In the genomic region with DNA sequence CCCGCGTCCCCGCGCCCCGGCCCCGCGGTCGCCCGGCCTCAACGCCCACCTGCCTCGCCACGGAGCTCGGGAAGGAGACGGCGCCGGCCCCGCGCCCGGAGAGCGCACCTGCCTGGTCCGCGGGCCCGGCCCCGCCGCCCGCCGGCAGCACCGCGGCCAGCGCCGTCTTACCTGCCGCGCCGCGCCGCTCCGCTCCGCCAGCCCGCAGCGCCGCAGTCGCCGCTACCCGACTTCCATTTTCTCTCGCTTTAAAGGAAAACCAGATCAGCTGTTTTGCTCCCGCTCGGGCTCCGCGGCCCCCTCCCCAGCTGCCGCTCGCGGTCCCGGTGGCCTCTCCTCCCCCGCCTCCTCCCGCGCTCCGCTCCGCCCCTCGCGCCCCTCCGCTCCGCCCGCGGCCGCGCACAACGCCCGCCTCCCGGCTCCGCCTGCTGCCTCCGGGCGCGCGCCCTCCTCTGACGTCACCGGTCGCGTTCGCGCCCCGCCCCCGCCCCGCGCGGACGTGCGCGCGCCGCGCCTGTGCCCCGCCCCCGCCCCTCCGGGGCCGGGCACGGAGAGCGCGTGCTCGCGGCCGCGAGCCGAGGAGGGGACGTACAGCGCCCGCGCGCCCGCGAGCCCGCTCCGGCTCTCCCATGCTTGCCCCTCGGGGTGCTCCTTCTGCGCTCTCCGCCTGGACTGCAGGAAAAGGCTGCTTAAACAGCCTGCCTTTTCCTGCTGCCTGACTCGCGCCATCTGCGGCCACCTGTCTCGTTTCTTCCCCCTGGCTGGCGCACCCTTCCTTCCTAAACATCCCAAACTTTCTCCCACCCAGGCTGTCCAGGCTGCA, we compare ENCODE assay signal across 8 cellular contexts. TPM values are rescaled to one million over a fixed set of nuclear protein-coding genes. Genes with fewer than 3 reads are reported as not detected.
A peak's percentile ranks its signal among the peaks of the same experiment; 100 is the strongest.
DNase-seq lines count a peak whose midpoint lies in the region; ATAC-seq and TF ChIP-seq lines count a peak whose summit lies in the region.

A gene (minus strand): TSS at position 338 of the 823 bp plus-strand sequence.

- DNase-seq in DMS153 treated with DMSO at 0.1 percent for 48 hours (lab: John Stamatoyannopoulos, UW; ENCODE audit: unreplicated experiment) (peak; percentile 33), RKO (ENCODE audit: low spot score) (peak; percentile 88), fibroblast of the aortic adventitia (ENCODE audit: low read depth) (peak; percentile 56)
- peak; percentile 82 for DNase-seq in activated T-helper 2 cell treated with anti-CD3 and anti-CD28 coated beads, Interferon-gamma antibody, Interleukin-2, Interleukin-4, amounts not matched to agents 10 μg/mL and 5 μg/mL and 100 μg/mL, durations not matched to agents 14 hours and 24 hours and 36 hours (ENCODE audit: low spot score)
- peak; percentile 76 to 92 (median 78) for DNase-seq in stimulated activated naive CD4-positive, alpha-beta T cell (lab: John Stamatoyannopoulos, UW)

- peak within 1 kb of the TSS; percentile 99 for H2AFZ ChIP-seq in KMS-11 (ENCODE audit: low read depth)

- no peaks in the 10 kb centered on the region for H3K36me3 Mint-ChIP-seq in activated T-helper 2 cell treated with anti-CD3 and anti-CD28 coated beads, Interferon-gamma antibody, Interleukin-2, Interleukin-4, amounts not matched to agents 10 μg/mL and 5 μg/mL and 100 μg/mL, durations not matched to agents 14 hours and 24 hours and 36 hours (ENCODE audit: low read depth)
- H3K36me3 Mint-ChIP-seq in nephron (ENCODE audit: low read depth), result no peaks in the 10 kb centered on the region

- no peaks in the 10 kb centered on the region for H3K79me2 ChIP-seq in KMS-11 (ENCODE audit: insufficient read depth, low read depth)

- H3K4me1 ChIP-seq in KMS-11 (ENCODE audit: low read depth, poor library complexity, severe bottlenecking), result peaks cover 4% of the 10 kb centered on the region

- H3K4me1 Mint-ChIP-seq in activated T-helper 2 cell treated with anti-CD3 and anti-CD28 coated beads, Interferon-gamma antibody, Interleukin-2, Interleukin-4, amounts not matched to agents 10 μg/mL and 5 μg/mL and 100 μg/mL, durations not matched to agents 14 hours and 24 hours and 36 hours (ENCODE audit: low read depth), result peaks cover 10% of the 10 kb centered on the region
- H3K4me1 Mint-ChIP-seq in nephron, result peaks cover 18% of the 10 kb centered on the region

- H3K27me3 ChIP-seq in KMS-11 (ENCODE audit: insufficient read depth, low read depth), result no peaks in the 10 kb centered on the region

- H3K4me2 ChIP-seq in KMS-11, result peak within 1 kb of the TSS; percentile 53; the same call in 1 of the 2 replicates

- H3K27ac Mint-ChIP-seq in activated T-helper 2 cell treated with anti-CD3 and anti-CD28 coated beads, Interferon-gamma antibody, Interleukin-2, Interleukin-4, amounts not matched to agents 10 μg/mL and 5 μg/mL and 100 μg/mL, durations not matched to agents 14 hours and 24 hours and 36 hours, result peak within 1 kb of the TSS; percentile 64
- peak within 1 kb of the TSS; percentile 40 to 88 (median 82) for H3K27ac Mint-ChIP-seq in nephron

- H4K20me1 ChIP-seq in KMS-11 (ENCODE audit: insufficient read depth), result no peaks in the 10 kb centered on the region

- TF ChIP-seq CTCF in KMS-11 (conservative IDR thresholded peaks at IDR 0.05; ENCODE audit: low read depth, low read length) (no peak), fibroblast of the aortic adventitia (IDR thresholded peaks at IDR 0.05; ENCODE audit: insufficient read depth, low read length) (peak; percentile 7), nephron (IDR thresholded peaks at IDR 0.05; ENCODE audit: unreplicated experiment in 3 of 3) (no peak)

- no peak within 1 kb of the TSS for H3K27ac ChIP-seq in KMS-11

- ATAC-seq in GM21737 (IDR thresholded peaks at IDR 0.05; ENCODE audit: unreplicated experiment), result peak; percentile 95

- H3K9ac ChIP-seq in KMS-11, result peak within 1 kb of the TSS; percentile 29; the same call in 1 of the 2 replicates

- H3K4me3 ChIP-seq in KMS-11 (IDR thresholded peaks at IDR 0.05; ENCODE audit: insufficient read depth, low read depth, low read length) (no peak within 1 kb of the TSS), fibroblast of the aortic adventitia (ENCODE audit: low read depth, low read length) (peak within 1 kb of the TSS; percentile 72)

- H3K27me3 Mint-ChIP-seq in activated T-helper 2 cell treated with anti-CD3 and anti-CD28 coated beads, Interferon-gamma antibody, Interleukin-2, Interleukin-4, amounts not matched to agents 10 μg/mL and 5 μg/mL and 100 μg/mL, durations not matched to agents 14 hours and 24 hours and 36 hours (ENCODE audit: low read depth), result peaks cover 39% of the 10 kb centered on the region
- H3K27me3 Mint-ChIP-seq in nephron (ENCODE audit: low read depth), result peaks cover 14% of the 10 kb centered on the region

- intact Hi-C loops in activated T-helper 2 cell treated with anti-CD3 and anti-CD28 coated beads, Interferon-gamma antibody, Interleukin-2, Interleukin-4, amounts not matched to agents 10 μg/mL and 5 μg/mL and 100 μg/mL, durations not matched to agents 14 hours and 24 hours and 36 hours (cut with micrococcal nuclease), result loop anchor here (5.0 kb wide), 1 partner anchor 218 kb away; no protein-coding TSS in a partner anchor

- no peaks in the 10 kb centered on the region for H3K36me3 ChIP-seq in KMS-11 (ENCODE audit: insufficient read depth)

- H3K4me3 Mint-ChIP-seq in activated T-helper 2 cell treated with anti-CD3 and anti-CD28 coated beads, Interferon-gamma antibody, Interleukin-2, Interleukin-4, amounts not matched to agents 10 μg/mL and 5 μg/mL and 100 μg/mL, durations not matched to agents 14 hours and 24 hours and 36 hours (ENCODE audit: low read depth), result peak within 1 kb of the TSS; percentile 84
- H3K4me3 Mint-ChIP-seq in nephron, result peak within 1 kb of the TSS; percentile 90 to 97 (median 94)

- no peaks in the 10 kb centered on the region for H3K9me3 Mint-ChIP-seq in activated T-helper 2 cell treated with anti-CD3 and anti-CD28 coated beads, Interferon-gamma antibody, Interleukin-2, Interleukin-4, amounts not matched to agents 10 μg/mL and 5 μg/mL and 100 μg/mL, durations not matched to agents 14 hours and 24 hours and 36 hours
- peaks cover 4% of the 10 kb centered on the region for H3K9me3 Mint-ChIP-seq in nephron

RNA-seq across cellular contexts. Expression of the gene that starts here (rescaled TPM):
- total RNA-seq in activated T-helper 2 cell treated with anti-CD3 and anti-CD28 coated beads, Interferon-gamma antibody, Interleukin-2, Interleukin-4, amounts not matched to agents 10 μg/mL and 5 μg/mL and 100 μg/mL, durations not matched to agents 14 hours and 24 hours and 36 hours, result 3.7 TPM in 2 replicates
- total RNA-seq in fibroblast of the aortic adventitia (ENCODE audit: low replicate concordance), result 0.08 and 0.63 TPM in 2 replicates

Comparison
In these comparisons a context has a peak if more than half of its experiments do, and no peak if none do; other contexts are left out.
1. Peak in DNase-seq and H3K4me3 ChIP-seq in fibroblast of the aortic adventitia; RNA of the gene not detected or under 1 TPM.
2. DNase-seq: peak in every context shown above with its lines; median percentile 88 in RKO; 82 in activated T-helper 2 cell treated with anti-CD3 and anti-CD28 coated beads, Interferon-gamma antibody, Interleukin-2, Interleukin-4, amounts not matched to agents 10 μg/mL and 5 μg/mL and 100 μg/mL, durations not matched to agents 14 hours and 24 hours and 36 hours; 78 in stimulated activated naive CD4-positive, alpha-beta T cell; 56 in fibroblast of the aortic adventitia; 33 in DMS153 treated with DMSO at 0.1 percent for 48 hours.